Comparison of ENCODE assay signal across 1 cellular context in the genomic region with DNA sequence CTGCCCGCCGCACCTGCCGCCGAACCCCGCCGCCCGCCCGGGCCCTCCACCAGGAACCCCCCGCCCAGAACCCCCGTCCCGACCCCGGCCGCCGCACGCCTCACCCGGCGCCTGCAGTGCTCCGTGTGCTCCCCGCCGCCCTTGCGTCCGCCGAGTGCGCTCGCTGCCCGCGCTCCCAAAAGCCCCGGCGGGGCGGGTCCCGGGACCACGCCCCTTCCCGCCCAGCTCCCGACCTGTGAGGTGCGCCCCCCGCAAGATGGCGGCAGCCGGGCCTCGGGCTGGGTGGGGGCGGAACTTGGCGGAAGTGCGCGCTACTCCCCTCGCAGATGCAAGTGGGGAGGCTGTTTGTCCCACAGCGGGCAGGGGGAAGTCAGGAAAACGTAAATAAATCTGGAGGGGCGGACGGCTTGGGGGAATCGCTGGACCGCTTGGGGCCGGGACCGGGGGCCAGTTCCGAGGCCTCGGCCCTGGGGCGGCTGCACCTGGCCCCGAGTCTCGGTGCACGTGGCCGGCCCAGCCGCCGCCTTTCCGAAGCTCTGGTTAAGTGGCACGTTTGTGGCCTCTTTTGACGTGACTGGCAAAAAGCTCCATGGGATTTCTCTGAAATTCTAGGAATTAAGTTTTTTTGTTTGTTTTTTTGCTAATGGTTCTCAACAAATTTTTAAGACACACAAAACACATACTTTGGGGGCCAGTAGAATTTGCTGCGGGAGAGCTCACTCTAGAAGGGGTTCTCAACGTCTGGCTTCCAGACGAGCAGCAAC.
TF ChIP-seq lines count a peak whose summit lies in the region.

Gene EZR (minus strand): TSS at position 156 of the 764 bp plus-strand sequence. CDS start 1,275 bp downstream, outside the sequence.

TF ChIP-seq in K562, 482 proteins besides CTCF, POLR2A, EP300 and RAD21 (continued from another document and continues in another):
- TF ChIP-seq, protein P1, sequence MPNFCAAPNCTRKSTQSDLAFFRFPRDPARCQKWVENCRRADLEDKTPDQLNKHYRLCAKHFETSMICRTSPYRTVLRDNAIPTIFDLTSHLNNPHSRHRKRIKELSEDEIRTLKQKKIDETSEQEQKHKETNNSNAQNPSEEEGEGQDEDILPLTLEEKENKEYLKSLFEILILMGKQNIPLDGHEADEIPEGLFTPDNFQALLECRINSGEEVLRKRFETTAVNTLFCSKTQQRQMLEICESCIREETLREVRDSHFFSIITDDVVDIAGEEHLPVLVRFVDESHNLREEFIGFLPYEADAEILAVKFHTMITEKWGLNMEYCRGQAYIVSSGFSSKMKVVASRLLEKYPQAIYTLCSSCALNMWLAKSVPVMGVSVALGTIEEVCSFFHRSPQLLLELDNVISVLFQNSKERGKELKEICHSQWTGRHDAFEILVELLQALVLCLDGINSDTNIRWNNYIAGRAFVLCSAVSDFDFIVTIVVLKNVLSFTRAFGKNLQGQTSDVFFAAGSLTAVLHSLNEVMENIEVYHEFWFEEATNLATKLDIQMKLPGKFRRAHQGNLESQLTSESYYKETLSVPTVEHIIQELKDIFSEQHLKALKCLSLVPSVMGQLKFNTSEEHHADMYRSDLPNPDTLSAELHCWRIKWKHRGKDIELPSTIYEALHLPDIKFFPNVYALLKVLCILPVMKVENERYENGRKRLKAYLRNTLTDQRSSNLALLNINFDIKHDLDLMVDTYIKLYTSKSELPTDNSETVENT (CRISPR knock-in tag; IDR thresholded peaks at IDR 0.05): no peak
- TF ChIP-seq ZNF239 (CRISPR knock-in tag; IDR thresholded peaks at IDR 0.05) (peak; percentile 33; the same call in 1 of the 2 replicates), ZNF766 (CRISPR knock-in tag; conservative IDR thresholded peaks at IDR 0.05) (peak; percentile 70), E2F3 (CRISPR knock-in tag; IDR thresholded peaks at IDR 0.05) (peak; percentile 89), CEBPG (CRISPR knock-in tag; IDR thresholded peaks at IDR 0.05) (no peak), CEBPG (tag; conservative IDR thresholded peaks at IDR 0.05 in 1 of 2, IDR thresholded peaks at IDR 0.05 in 1 of 2) (no peak), KLF6 (CRISPR knock-in tag; IDR thresholded peaks at IDR 0.05; ENCODE audit: borderline replicate concordance) (peak; percentile 81; the same call in 1 of the 2 replicates), ARID1B (IDR thresholded peaks at IDR 0.05) (peak; percentile 63; the same call in 1 of the 2 replicates), ARID4B (CRISPR knock-in tag; IDR thresholded peaks at IDR 0.05) (peak; percentile 67), HMG20A (CRISPR knock-in tag; conservative IDR thresholded peaks at IDR 0.05) (no peak), YY1 (IDR thresholded peaks at IDR 0.05; ENCODE audit: borderline replicate concordance in 1 of 3, control insufficient read depth in 1 of 3, extremely low read depth in 1 of 3, insufficient read depth in 3 of 3, insufficient read length in 1 of 3, insufficient replicate concordance in 2 of 3, low read depth in 1 of 3, low read length in 2 of 3) (peak; percentile 85 to 99 (median 97)), IRF2 (CRISPR knock-in tag; IDR thresholded peaks at IDR 0.05) (no peak), ZNF24 (IDR thresholded peaks at IDR 0.05) (peak; percentile 18; the same call in 1 of the 2 replicates), CBX2 (IDR thresholded peaks at IDR 0.05; ENCODE audit: insufficient read depth, low read length, poor library complexity, severe bottlenecking) (no peak), SPI1 (IDR thresholded peaks at IDR 0.05; ENCODE audit: borderline replicate concordance, low read depth, low read length) (peak; percentile 74), POU5F1 (IDR thresholded peaks at IDR 0.05; ENCODE audit: borderline replicate concordance, low read depth, low read length, partially characterized antibody) (no peak), CBFA2T2 (conservative IDR thresholded peaks at IDR 0.05) (no peak; the same call in 1 of the 2 replicates), MAFF (IDR thresholded peaks at IDR 0.05; ENCODE audit: low read length) (no peak), USF2 (CRISPR knock-in tag; IDR thresholded peaks at IDR 0.05) (no peak), SMC3 (conservative IDR thresholded peaks at IDR 0.05; ENCODE audit: insufficient read depth, low read depth, low read length) (no peak), ZNF175 (CRISPR knock-in tag; IDR thresholded peaks at IDR 0.05; ENCODE audit: low read depth) (peak; percentile 82), ETV5 (CRISPR knock-in tag; IDR thresholded peaks at IDR 0.05; ENCODE audit: low read depth) (peak; percentile 81; the same call in 1 of the 2 replicates), ZNF253 (CRISPR knock-in tag; conservative IDR thresholded peaks at IDR 0.05) (no peak), NCOA6 (IDR thresholded peaks at IDR 0.05) (no peak), PHF20 (IDR thresholded peaks at IDR 0.05; ENCODE audit: partially characterized antibody) (peak; percentile 91), FOXM1 (IDR thresholded peaks at IDR 0.05; ENCODE audit: low read depth) (no peak), FOXM1 (CRISPR knock-in tag; IDR thresholded peaks at IDR 0.05; ENCODE audit: low read depth) (peak; percentile 64; the same call in 1 of the 2 replicates), RCOR1 (IDR thresholded peaks at IDR 0.05; ENCODE audit: borderline replicate concordance in 1 of 2, low read depth in 2 of 2, low read length in 2 of 2) (peak in 1 of 2 experiments; percentile 39; a peak in 1 of 4 replicates), MYNN (IDR thresholded peaks at IDR 0.05) (no peak; the same call in 1 of the 2 replicates), MYNN (CRISPR knock-in tag; IDR thresholded peaks at IDR 0.05) (no peak), ZNF717 (CRISPR knock-in tag; IDR thresholded peaks at IDR 0.05) (0 out of 2 replicates have a peak, but pooled peaks have one; percentile 54), KLF16 (IDR thresholded peaks at IDR 0.05) (peak; percentile 52; the same call in 1 of the 2 replicates), SMAD1 (IDR thresholded peaks at IDR 0.05; ENCODE audit: low read depth, low read length, partially characterized antibody) (peak; percentile 37), MXI1 (IDR thresholded peaks at IDR 0.05; ENCODE audit: low read depth, low read length) (no peak), ZFP91 (CRISPR knock-in tag; IDR thresholded peaks at IDR 0.05) (no peak)
- TF ChIP-seq, protein P2, sequence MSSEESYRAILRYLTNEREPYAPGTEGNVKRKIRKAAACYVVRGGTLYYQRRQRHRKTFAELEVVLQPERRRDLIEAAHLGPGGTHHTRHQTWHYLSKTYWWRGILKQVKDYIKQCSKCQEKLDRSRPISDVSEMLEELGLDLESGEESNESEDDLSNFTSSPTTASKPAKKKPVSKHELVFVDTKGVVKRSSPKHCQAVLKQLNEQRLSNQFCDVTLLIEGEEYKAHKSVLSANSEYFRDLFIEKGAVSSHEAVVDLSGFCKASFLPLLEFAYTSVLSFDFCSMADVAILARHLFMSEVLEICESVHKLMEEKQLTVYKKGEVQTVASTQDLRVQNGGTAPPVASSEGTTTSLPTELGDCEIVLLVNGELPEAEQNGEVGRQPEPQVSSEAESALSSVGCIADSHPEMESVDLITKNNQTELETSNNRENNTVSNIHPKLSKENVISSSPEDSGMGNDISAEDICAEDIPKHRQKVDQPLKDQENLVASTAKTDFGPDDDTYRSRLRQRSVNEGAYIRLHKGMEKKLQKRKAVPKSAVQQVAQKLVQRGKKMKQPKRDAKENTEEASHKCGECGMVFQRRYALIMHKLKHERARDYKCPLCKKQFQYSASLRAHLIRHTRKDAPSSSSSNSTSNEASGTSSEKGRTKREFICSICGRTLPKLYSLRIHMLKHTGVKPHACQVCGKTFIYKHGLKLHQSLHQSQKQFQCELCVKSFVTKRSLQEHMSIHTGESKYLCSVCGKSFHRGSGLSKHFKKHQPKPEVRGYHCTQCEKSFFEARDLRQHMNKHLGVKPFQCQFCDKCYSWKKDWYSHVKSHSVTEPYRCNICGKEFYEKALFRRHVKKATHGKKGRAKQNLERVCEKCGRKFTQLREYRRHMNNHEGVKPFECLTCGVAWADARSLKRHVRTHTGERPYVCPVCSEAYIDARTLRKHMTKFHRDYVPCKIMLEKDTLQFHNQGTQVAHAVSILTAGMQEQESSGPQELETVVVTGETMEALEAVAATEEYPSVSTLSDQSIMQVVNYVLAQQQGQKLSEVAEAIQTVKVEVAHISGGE (CRISPR knock-in tag; IDR thresholded peaks at IDR 0.05): no peak; a peak in 2 of 6 replicates
- TF ChIP-seq, protein P3, sequence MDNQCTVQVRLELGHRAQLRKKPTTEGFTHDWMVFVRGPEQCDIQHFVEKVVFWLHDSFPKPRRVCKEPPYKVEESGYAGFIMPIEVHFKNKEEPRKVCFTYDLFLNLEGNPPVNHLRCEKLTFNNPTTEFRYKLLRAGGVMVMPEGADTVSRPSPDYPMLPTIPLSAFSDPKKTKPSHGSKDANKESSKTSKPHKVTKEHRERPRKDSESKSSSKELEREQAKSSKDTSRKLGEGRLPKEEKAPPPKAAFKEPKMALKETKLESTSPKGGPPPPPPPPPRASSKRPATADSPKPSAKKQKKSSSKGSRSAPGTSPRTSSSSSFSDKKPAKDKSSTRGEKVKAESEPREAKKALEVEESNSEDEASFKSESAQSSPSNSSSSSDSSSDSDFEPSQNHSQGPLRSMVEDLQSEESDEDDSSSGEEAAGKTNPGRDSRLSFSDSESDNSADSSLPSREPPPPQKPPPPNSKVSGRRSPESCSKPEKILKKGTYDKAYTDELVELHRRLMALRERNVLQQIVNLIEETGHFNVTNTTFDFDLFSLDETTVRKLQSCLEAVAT (IDR thresholded peaks at IDR 0.05): no peak
- TF ChIP-seq, protein P4, sequence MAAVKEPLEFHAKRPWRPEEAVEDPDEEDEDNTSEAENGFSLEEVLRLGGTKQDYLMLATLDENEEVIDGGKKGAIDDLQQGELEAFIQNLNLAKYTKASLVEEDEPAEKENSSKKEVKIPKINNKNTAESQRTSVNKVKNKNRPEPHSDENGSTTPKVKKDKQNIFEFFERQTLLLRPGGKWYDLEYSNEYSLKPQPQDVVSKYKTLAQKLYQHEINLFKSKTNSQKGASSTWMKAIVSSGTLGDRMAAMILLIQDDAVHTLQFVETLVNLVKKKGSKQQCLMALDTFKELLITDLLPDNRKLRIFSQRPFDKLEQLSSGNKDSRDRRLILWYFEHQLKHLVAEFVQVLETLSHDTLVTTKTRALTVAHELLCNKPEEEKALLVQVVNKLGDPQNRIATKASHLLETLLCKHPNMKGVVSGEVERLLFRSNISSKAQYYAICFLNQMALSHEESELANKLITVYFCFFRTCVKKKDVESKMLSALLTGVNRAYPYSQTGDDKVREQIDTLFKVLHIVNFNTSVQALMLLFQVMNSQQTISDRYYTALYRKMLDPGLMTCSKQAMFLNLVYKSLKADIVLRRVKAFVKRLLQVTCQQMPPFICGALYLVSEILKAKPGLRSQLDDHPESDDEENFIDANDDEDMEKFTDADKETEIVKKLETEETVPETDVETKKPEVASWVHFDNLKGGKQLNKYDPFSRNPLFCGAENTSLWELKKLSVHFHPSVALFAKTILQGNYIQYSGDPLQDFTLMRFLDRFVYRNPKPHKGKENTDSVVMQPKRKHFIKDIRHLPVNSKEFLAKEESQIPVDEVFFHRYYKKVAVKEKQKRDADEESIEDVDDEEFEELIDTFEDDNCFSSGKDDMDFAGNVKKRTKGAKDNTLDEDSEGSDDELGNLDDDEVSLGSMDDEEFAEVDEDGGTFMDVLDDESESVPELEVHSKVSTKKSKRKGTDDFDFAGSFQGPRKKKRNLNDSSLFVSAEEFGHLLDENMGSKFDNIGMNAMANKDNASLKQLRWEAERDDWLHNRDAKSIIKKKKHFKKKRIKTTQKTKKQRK (IDR thresholded peaks at IDR 0.05; ENCODE audit: borderline replicate concordance, low read depth, low read length): no peak
